ENCODE assay signal across 9 cellular contexts in the genomic region with DNA sequence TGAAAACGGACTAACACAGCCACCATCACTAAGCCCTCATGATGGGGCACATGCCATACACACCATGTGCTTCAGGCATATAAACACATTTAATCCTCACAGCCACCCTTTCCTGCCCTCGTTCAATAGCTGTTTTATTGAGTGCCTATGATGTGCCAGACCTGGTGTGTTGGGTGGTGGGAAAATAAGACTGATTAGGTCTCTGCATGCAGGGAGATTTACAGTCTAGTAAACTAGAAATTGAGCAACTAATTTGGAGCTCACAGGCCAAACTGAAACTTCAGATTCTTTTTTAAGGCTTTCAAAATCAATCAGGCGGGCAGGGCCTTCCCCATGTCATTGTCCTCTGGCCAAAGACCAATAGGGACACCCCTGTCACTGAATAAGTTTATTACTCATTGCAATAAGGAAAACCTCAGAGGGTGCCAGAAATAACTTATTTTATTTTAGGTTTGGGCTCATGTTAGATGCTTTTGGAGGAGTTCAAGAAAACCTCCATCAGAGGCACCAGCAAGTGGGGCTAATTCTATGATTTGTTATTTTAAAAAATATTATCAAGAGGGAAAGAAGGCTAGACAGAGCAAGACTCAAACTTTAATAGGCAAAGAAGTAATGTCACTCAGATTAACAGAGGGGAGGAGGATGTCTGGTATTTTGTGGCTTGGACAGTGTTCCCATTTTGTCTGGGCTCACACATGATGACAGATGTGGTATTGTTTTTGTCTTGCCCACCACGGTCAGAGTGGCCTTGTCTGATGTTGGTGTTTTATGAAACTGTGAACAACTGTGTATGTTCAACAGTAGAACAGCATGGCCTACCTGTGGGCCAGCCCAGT. TPM values are rescaled to one million over a fixed set of nuclear protein-coding genes. Genes with fewer than 3 reads are reported as not detected.
DNase-seq lines count a peak whose midpoint lies in the region; ATAC-seq and TF ChIP-seq lines count a peak whose summit lies in the region.
"Had no signal": no experiment of that assay in that cellular context is flagged by ENCODE, and none has a peak within 500 bp of the region (broad histone marks: within the 10 kb centered on the region; RNA-seq: fewer than 3 reads in every experiment).

No MANE protein-coding gene starts in this region.

- H3K27ac Mint-ChIP-seq in T-helper 2 cell treated with Interferon-gamma antibody and Interleukin-4, amounts not matched to agents 5 μg/mL and 100 μg/mL, for 36 hours, result no peak overlapping the region

- H3K4me3 ChIP-seq in stomach, result no peak overlapping the region
- no peak overlapping the region for H3K4me3 ChIP-seq in hepatocyte
- H3K4me3 ChIP-seq: SJSA1 had no signal

- TF ChIP-seq CTCF in stomach (IDR thresholded peaks at IDR 0.05) (no peak), hepatocyte (IDR thresholded peaks at IDR 0.05; ENCODE audit: poor library complexity) (no peak)

- H3K4me2 ChIP-seq in hepatocyte, result no peak overlapping the region

- peaks cover 12% of the 10 kb centered on the region for H3K36me3 Mint-ChIP-seq in T-helper 2 cell treated with Interferon-gamma antibody and Interleukin-4, amounts not matched to agents 5 μg/mL and 100 μg/mL, for 36 hours (ENCODE audit: low read depth)

- ATAC-seq in GM18502 (IDR thresholded peaks at IDR 0.05; ENCODE audit: poor library complexity, unreplicated experiment), result peak; percentile 89
- peak; percentile 82 for ATAC-seq in GM19397 (IDR thresholded peaks at IDR 0.05; ENCODE audit: unreplicated experiment)
- peak; percentile 91 for ATAC-seq in HG03039 (IDR thresholded peaks at IDR 0.05; ENCODE audit: unreplicated experiment)

- H3K79me2 ChIP-seq in hepatocyte, result no peaks in the 10 kb centered on the region

- H3K4me1 Mint-ChIP-seq in T-helper 2 cell treated with Interferon-gamma antibody and Interleukin-4, amounts not matched to agents 5 μg/mL and 100 μg/mL, for 36 hours (ENCODE audit: low read depth), result peaks cover 4% of the 10 kb centered on the region

- no peak overlapping the region for H3K27ac ChIP-seq in stomach
- H3K27ac ChIP-seq in hepatocyte, result no peak overlapping the region
- H3K27ac ChIP-seq: SJSA1 had no signal

- H3K4me1 ChIP-seq in stomach (no peaks in the 10 kb centered on the region), hepatocyte (ENCODE audit: insufficient read depth) (no peaks in the 10 kb centered on the region)
- H3K4me1 ChIP-seq: SJSA1 had no signal

- no peaks in the 10 kb centered on the region for H3K9me3 Mint-ChIP-seq in T-helper 2 cell treated with Interferon-gamma antibody and Interleukin-4, amounts not matched to agents 5 μg/mL and 100 μg/mL, for 36 hours

- peaks cover 8 to 52% (median 40%) of the 10 kb centered on the region in 4 donors for H3K36me3 ChIP-seq in stomach
- H3K36me3 ChIP-seq in hepatocyte (replicated peaks; ENCODE audit: insufficient read depth, low read depth), result no peaks in the 10 kb centered on the region

- H3K9me2 ChIP-seq in hepatocyte (replicated peaks; ENCODE audit: insufficient read depth), result no peaks in the 10 kb centered on the region

- DNase-seq in T-helper 2 cell treated with Interferon-gamma antibody and Interleukin-4, amounts not matched to agents 5 μg/mL and 100 μg/mL, for 36 hours (ENCODE audit: low spot score), result peak; percentile 37
- no peak for DNase-seq in T-helper 9 cell
- DNase-seq in hippocampal formation (lab: John Stamatoyannopoulos, UW), result no peak
- DNase-seq in stomach, result no peak
- DNase-seq in hepatocyte (ENCODE audit: low spot score), result no peak

- H4K20me1 ChIP-seq in hepatocyte (ENCODE audit: insufficient read depth, poor library complexity, severe bottlenecking), result no peaks in the 10 kb centered on the region

- no peak for TF ChIP-seq EP300 in stomach (IDR thresholded peaks at IDR 0.05)

- no peak overlapping the region for H3K4me3 Mint-ChIP-seq in T-helper 2 cell treated with Interferon-gamma antibody and Interleukin-4, amounts not matched to agents 5 μg/mL and 100 μg/mL, for 36 hours

- H3K27me3 ChIP-seq in stomach, result no peaks in the 10 kb centered on the region
- no peaks in the 10 kb centered on the region for H3K27me3 ChIP-seq in hepatocyte
- H3K27me3 ChIP-seq: SJSA1 had no signal

- no peak for TF ChIP-seq POLR2A in stomach (IDR thresholded peaks at IDR 0.05)

- no peaks in the 10 kb centered on the region for H3K27me3 Mint-ChIP-seq in T-helper 2 cell treated with Interferon-gamma antibody and Interleukin-4, amounts not matched to agents 5 μg/mL and 100 μg/mL, for 36 hours (ENCODE audit: low read depth)

- no peak overlapping the region for H2AFZ ChIP-seq in hepatocyte

- H3K9me3 ChIP-seq in stomach, result no peaks in the 10 kb centered on the region
- no peaks in the 10 kb centered on the region for H3K9me3 ChIP-seq in hepatocyte (ENCODE audit: low read depth)
- H3K9me3 ChIP-seq: SJSA1 had no signal

- intact Hi-C loops in stomach (cut with DNase I; ENCODE audit: low total_unique reads), result no loop called here

- WGBS in stomach, 5 donors, result 76 to 84% (median 81%) methylated on average over 4 of the region's 4 CpGs
- 78% methylated on average over 4 of the region's 4 CpGs for WGBS in hepatocyte (ENCODE audit: low lambda C conversion rate, missing lambda C conversion rate)

RNA-seq across cellular contexts. Expression of a gene that starts 12.0 kb away (rescaled TPM):
- 10 to 100 TPM in 3 of 5 donors, 1 to 10 TPM in 2; 7.0 to 40.0 (median 13.4) TPM for total RNA-seq in stomach
- 1 to 10 TPM; 3.4 to 7.9 (median 4.2) TPM for polyA plus RNA-seq in stomach
- 10.0 and 14.9 TPM in 2 replicates for total RNA-seq in hepatocyte
- 8.5 and 9.3 TPM in 2 replicates for polyA plus RNA-seq in hepatocyte
